ENCODE assay signal across 8 cellular contexts in genomic region chr14:66507722-66508546, GRCh38. TPM values are rescaled to one million over a fixed set of nuclear protein-coding genes. Genes with fewer than 3 reads are reported as not detected.
DNase-seq lines count a peak whose midpoint lies in the region; ATAC-seq and TF ChIP-seq lines count a peak whose summit lies in the region.

TSS of gene GPHN (plus strand) at chr14:66508147.

- peaks cover 22% of the 10 kb centered on the region for H3K27me3 Mint-ChIP-seq in dendritic cell treated with granulocyte-macrophage colony-stimulating factor and Interleukin-4, amounts not matched to agents 40 ng/mL and 50 ng/mL, for 4 days

- peak within 1 kb of the TSS; percentile 66 to 86 for H3K4me3 ChIP-seq in left lung

- intact Hi-C loops in dendritic cell treated with granulocyte-macrophage colony-stimulating factor and Interleukin-4, amounts not matched to agents 40 ng/mL and 50 ng/mL, for 4 days (cut with micrococcal nuclease), result loop anchor here (5.0 kb wide), 1 partner anchor 734 kb away; the partner anchor contains the start of gene PALS1
- intact Hi-C loops in left lung (cut with DNase I), result no loop called here

- peak within 1 kb of the TSS; percentile 88 for H3K4me3 Mint-ChIP-seq in dendritic cell treated with granulocyte-macrophage colony-stimulating factor and Interleukin-4, amounts not matched to agents 40 ng/mL and 50 ng/mL, for 4 days

- peak within 1 kb of the TSS; percentile 87 for H3K27ac Mint-ChIP-seq in dendritic cell treated with granulocyte-macrophage colony-stimulating factor and Interleukin-4, amounts not matched to agents 40 ng/mL and 50 ng/mL, for 4 days

- no peaks in the 10 kb centered on the region for H3K9me3 Mint-ChIP-seq in dendritic cell treated with granulocyte-macrophage colony-stimulating factor and Interleukin-4, amounts not matched to agents 40 ng/mL and 50 ng/mL, for 4 days

- no peaks in the 10 kb centered on the region for H3K9me3 ChIP-seq in left lung

- peaks cover 19% of the 10 kb centered on the region for H3K36me3 Mint-ChIP-seq in dendritic cell treated with granulocyte-macrophage colony-stimulating factor and Interleukin-4, amounts not matched to agents 40 ng/mL and 50 ng/mL, for 4 days (ENCODE audit: low read depth)

- peaks cover 0 to 18% of the 10 kb centered on the region in 2 donors for H3K27me3 ChIP-seq in left lung

- no peak for TF ChIP-seq CTCF in left lung (IDR thresholded peaks at IDR 0.05)

- H3K4me1 Mint-ChIP-seq in dendritic cell treated with granulocyte-macrophage colony-stimulating factor and Interleukin-4, amounts not matched to agents 40 ng/mL and 50 ng/mL, for 4 days (ENCODE audit: low read depth), result peaks cover 17% of the 10 kb centered on the region

- H3K4me1 ChIP-seq in left lung, result peaks cover 10 to 22% of the 10 kb centered on the region in 2 donors

- no peaks in the 10 kb centered on the region for H3K36me3 ChIP-seq in left lung

- DNase-seq in AML-193 (lab: John Stamatoyannopoulos, UW), result peak; percentile 79 to 84
- peak; percentile 94 for DNase-seq in NCI-H510A treated with DMSO at 0.1 percent for 48 hours (lab: John Stamatoyannopoulos, UW)
- peak; percentile 71 to 84 for DNase-seq in activated CD4-positive, alpha-beta T cell treated with anti-CD3 and anti-CD28 coated beads, Interleukin-2, amount 50 U/mL, for 24 hours (ENCODE audit: low read depth in 1 of 2, low spot score in 1 of 2)
- DNase-seq in left lung, result peak; percentile 97 to 98
- DNase-seq in stimulated activated CD4-positive, alpha-beta T cell treated with anti-CD3 and anti-CD28 coated beads, Interleukin-2, amount 100 ng/mL, for 48 hours, result peak; percentile 83 to 84

- peak within 1 kb of the TSS; percentile 82 to 90 for H3K27ac ChIP-seq in left lung

- ATAC-seq in GM19043 (IDR thresholded peaks at IDR 0.05; ENCODE audit: low read depth, unreplicated experiment) (peak; percentile 76), HG03378 (IDR thresholded peaks at IDR 0.05; ENCODE audit: unreplicated experiment) (peak; percentile 81), left lung (peak; percentile 96)

RNA-seq across cellular contexts. Expression of gene GPHN, which starts in this region (rescaled TPM):
- total RNA-seq in left lung, result 10 to 100 TPM; 24.5 to 31.1 TPM

Comparison
In these comparisons a context has a peak if more than half of its experiments do, and no peak if none do; other contexts are left out.
1. Peak in every context shown above with its lines: DNase-seq, ATAC-seq, H3K4me3 ChIP-seq and H3K27ac ChIP-seq.